In genomic region chr2:156476021-156476420, GRCh38 we compare ENCODE assay signal across 1 cellular context.
TF ChIP-seq lines count a peak whose summit lies in the region.

No MANE protein-coding gene starts in this region.

TF ChIP-seq in GM23338, 12 proteins besides CTCF, POLR2A, EP300 and RAD21 (continued from another document):
- TF ChIP-seq REST (IDR thresholded peaks at IDR 0.05; ENCODE audit: unreplicated experiment) (no peak), POLR2AphosphoS5 (IDR thresholded peaks at IDR 0.05; ENCODE audit: low read depth) (no peak)
